In the genomic region with DNA sequence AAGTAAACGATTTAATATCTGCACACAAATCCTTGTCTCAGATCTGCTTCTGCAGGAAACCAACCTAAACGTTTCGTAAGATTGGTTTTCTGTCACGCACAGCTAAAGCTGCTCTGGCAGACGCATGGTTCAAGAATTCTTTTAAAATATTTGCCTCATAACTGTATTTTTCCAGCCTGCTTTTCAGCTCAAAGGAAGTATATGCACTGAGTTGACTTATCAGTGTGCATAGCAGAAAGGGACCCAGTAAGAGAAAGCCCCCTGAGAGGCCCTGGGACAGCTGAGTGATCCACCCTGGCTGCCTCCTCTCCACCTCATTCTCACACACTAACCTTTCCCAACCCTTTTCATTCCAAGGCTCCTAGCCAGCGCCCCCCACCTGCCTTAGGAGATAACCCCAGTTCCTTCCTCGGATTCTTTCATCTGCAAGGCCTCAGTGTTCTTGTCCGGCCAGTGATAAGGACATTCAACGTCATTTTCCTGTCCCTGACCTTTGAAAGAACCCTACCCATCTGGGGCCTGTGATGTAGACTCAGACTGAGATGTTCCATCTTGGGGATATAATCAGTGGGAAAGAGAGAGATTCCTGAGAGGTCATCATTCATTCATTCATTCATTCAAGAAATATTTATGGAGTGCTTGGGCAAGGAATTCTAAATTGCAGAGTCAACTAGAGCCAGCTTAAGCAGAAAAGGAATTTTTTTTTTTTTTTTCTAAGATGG, we compare ENCODE assay signal across 9 cellular contexts. TPM values are rescaled to one million over a fixed set of nuclear protein-coding genes. Genes with fewer than 3 reads are reported as not detected.
A peak's percentile ranks its signal among the peaks of the same experiment; 100 is the strongest.
DNase-seq lines count a peak whose midpoint lies in the region; ATAC-seq, FAIRE-seq and TF ChIP-seq lines count a peak whose summit lies in the region.
"Had no signal": no experiment of that assay in that cellular context is flagged by ENCODE, and none has a peak within 500 bp of the region (broad histone marks: within the 10 kb centered on the region; RNA-seq: fewer than 3 reads in every experiment).

No MANE protein-coding gene starts in this region.

- no peaks in the 10 kb centered on the region for H3K27me3 ChIP-seq in GM23338 (ENCODE audit: insufficient read depth)
- H3K27me3 ChIP-seq in small intestine (ENCODE audit: control insufficient read depth in 2 of 2, insufficient read depth in 2 of 2, low read length in 2 of 2): no peaks in the 10 kb centered on the region

- no peaks in the 10 kb centered on the region for H4K20me1 ChIP-seq in GM23338 (replicated peaks; ENCODE audit: insufficient read depth)

- H3K4me3 ChIP-seq in GM23338 (no peak overlapping the region), small intestine (ENCODE audit: low read depth in 1 of 2, low read length in 2 of 2) (no peak overlapping the region)

- H3K36me3 Mint-ChIP-seq in GM23338 (ENCODE audit: low read depth): no peaks in the 10 kb centered on the region

- no peak overlapping the region for H3K27ac Mint-ChIP-seq in GM23338

- peak overlapping the region; percentile 85; the same call in 1 of the 2 replicates for H2AFZ ChIP-seq in GM23338

- DNase-seq in GM23338 (ENCODE audit: low spot score) (peak; percentile 60), SKM-1 (lab: John Stamatoyannopoulos, UW; ENCODE audit: unreplicated experiment) (peak; percentile 56), glomerular visceral epithelial cell (ENCODE audit: extremely low spot score) (peak; percentile 51), small intestine (peak; percentile 74), NCI-H82 (lab: John Stamatoyannopoulos, UW) (no peak), RKO (ENCODE audit: low spot score) (no peak), GM10248 (ENCODE audit: extremely low spot score) (no peak)
- DNase-seq: NCI-H748 treated with DMSO at 0.1 percent for 48 hours had no signal

- no peak overlapping the region for H3K27ac ChIP-seq in GM23338 (ENCODE audit: low read depth)
- peak overlapping the region in 1 of 2 donors; percentile 56 for H3K27ac ChIP-seq in small intestine (ENCODE audit: low read depth in 1 of 2, low read length in 1 of 2)

- no peaks in the 10 kb centered on the region for H3K9me2 ChIP-seq in GM23338 (ENCODE audit: insufficient read depth)

- POLR2A ChIA-PET in GM10248 (lab: Yijun Ruan, JAX): no interaction called here

- TF ChIP-seq CTCF in GM23338 (conservative IDR thresholded peaks at IDR 0.05; ENCODE audit: low read depth in 2 of 2) (peak; percentile 11 to 55; a peak in 2 of 4 replicates), GM10248 (IDR thresholded peaks at IDR 0.05; ENCODE audit: control extremely low read depth, extremely low read depth, low read depth, missing control alignments) (no peak)

- H3K4me1 ChIP-seq in GM23338 (ENCODE audit: insufficient read depth) (no peaks in the 10 kb centered on the region), small intestine (ENCODE audit: control insufficient read depth in 2 of 2, insufficient read depth in 1 of 2, low read depth in 1 of 2, low read length in 1 of 2) (peaks cover 3 to 10% of the 10 kb centered on the region in 2 donors)

- H3K4me1 Mint-ChIP-seq in GM23338: peaks cover 10% of the 10 kb centered on the region; the same call in 2 of the 3 replicates

- WGBS in small intestine, 3 donors: 39 to 43% (median 43%) methylated on average over 9 of the region's 9 CpGs

- no peaks in the 10 kb centered on the region for H3K9me3 ChIP-seq in small intestine (ENCODE audit: control insufficient read depth, low read depth)

- 0 out of 2 replicates have a peak, but pooled peaks cover 3% of the 10 kb centered on the region for H3F3A ChIP-seq in GM23338 (replicated peaks; ENCODE audit: low read depth)

- ATAC-seq in GM23338: peak; percentile 80
- ATAC-seq in GM19455 (IDR thresholded peaks at IDR 0.05; ENCODE audit: unreplicated experiment): no peak

- no peak for FAIRE-seq in small intestine (lab: Jason Lieb, UNC)

- H3K4me2 ChIP-seq in GM23338: no peak overlapping the region

- H3K36me3 ChIP-seq in GM23338 (ENCODE audit: insufficient read depth) (no peaks in the 10 kb centered on the region), small intestine (ENCODE audit: control insufficient read depth in 2 of 2, insufficient read depth in 2 of 2, low read length in 2 of 2) (no peaks in the 10 kb centered on the region)

- no peaks in the 10 kb centered on the region for H3K9me3 Mint-ChIP-seq in GM23338

- CTCF ChIA-PET in GM10248 (lab: Yijun Ruan, JAX): interaction anchor here (0.7 to 1.9 kb wide), 4 partner anchors 8 to 17 kb away, joined by 3 to 7 read pairs (median 4); no protein-coding TSS in a partner anchor

- H3K79me2 ChIP-seq in GM23338 (replicated peaks; ENCODE audit: insufficient read depth): no peaks in the 10 kb centered on the region

- no peak overlapping the region for H3K4me3 Mint-ChIP-seq in GM23338

- peaks cover 9% of the 10 kb centered on the region for H3K27me3 Mint-ChIP-seq in GM23338 (ENCODE audit: insufficient read depth, low read depth, poor library complexity)

TF ChIP-seq in GM23338, 12 proteins besides CTCF, POLR2A, EP300 and RAD21 (continues in another document):
- TF ChIP-seq EZH2 (IDR thresholded peaks at IDR 0.05; ENCODE audit: low read depth, unreplicated experiment) (no peak), JUNB (IDR thresholded peaks at IDR 0.05; ENCODE audit: unreplicated experiment) (no peak), NANOG (IDR thresholded peaks at IDR 0.05; ENCODE audit: borderline replicate concordance) (no peak), STAT1 (IDR thresholded peaks at IDR 0.05; ENCODE audit: unreplicated experiment) (no peak), EZH2phosphoT487 (IDR thresholded peaks at IDR 0.05; ENCODE audit: unreplicated experiment) (no peak)
- TF ChIP-seq, protein P1, sequence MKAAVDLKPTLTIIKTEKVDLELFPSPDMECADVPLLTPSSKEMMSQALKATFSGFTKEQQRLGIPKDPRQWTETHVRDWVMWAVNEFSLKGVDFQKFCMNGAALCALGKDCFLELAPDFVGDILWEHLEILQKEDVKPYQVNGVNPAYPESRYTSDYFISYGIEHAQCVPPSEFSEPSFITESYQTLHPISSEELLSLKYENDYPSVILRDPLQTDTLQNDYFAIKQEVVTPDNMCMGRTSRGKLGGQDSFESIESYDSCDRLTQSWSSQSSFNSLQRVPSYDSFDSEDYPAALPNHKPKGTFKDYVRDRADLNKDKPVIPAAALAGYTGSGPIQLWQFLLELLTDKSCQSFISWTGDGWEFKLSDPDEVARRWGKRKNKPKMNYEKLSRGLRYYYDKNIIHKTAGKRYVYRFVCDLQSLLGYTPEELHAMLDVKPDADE (IDR thresholded peaks at IDR 0.05): no peak
- TF ChIP-seq, protein P2, sequence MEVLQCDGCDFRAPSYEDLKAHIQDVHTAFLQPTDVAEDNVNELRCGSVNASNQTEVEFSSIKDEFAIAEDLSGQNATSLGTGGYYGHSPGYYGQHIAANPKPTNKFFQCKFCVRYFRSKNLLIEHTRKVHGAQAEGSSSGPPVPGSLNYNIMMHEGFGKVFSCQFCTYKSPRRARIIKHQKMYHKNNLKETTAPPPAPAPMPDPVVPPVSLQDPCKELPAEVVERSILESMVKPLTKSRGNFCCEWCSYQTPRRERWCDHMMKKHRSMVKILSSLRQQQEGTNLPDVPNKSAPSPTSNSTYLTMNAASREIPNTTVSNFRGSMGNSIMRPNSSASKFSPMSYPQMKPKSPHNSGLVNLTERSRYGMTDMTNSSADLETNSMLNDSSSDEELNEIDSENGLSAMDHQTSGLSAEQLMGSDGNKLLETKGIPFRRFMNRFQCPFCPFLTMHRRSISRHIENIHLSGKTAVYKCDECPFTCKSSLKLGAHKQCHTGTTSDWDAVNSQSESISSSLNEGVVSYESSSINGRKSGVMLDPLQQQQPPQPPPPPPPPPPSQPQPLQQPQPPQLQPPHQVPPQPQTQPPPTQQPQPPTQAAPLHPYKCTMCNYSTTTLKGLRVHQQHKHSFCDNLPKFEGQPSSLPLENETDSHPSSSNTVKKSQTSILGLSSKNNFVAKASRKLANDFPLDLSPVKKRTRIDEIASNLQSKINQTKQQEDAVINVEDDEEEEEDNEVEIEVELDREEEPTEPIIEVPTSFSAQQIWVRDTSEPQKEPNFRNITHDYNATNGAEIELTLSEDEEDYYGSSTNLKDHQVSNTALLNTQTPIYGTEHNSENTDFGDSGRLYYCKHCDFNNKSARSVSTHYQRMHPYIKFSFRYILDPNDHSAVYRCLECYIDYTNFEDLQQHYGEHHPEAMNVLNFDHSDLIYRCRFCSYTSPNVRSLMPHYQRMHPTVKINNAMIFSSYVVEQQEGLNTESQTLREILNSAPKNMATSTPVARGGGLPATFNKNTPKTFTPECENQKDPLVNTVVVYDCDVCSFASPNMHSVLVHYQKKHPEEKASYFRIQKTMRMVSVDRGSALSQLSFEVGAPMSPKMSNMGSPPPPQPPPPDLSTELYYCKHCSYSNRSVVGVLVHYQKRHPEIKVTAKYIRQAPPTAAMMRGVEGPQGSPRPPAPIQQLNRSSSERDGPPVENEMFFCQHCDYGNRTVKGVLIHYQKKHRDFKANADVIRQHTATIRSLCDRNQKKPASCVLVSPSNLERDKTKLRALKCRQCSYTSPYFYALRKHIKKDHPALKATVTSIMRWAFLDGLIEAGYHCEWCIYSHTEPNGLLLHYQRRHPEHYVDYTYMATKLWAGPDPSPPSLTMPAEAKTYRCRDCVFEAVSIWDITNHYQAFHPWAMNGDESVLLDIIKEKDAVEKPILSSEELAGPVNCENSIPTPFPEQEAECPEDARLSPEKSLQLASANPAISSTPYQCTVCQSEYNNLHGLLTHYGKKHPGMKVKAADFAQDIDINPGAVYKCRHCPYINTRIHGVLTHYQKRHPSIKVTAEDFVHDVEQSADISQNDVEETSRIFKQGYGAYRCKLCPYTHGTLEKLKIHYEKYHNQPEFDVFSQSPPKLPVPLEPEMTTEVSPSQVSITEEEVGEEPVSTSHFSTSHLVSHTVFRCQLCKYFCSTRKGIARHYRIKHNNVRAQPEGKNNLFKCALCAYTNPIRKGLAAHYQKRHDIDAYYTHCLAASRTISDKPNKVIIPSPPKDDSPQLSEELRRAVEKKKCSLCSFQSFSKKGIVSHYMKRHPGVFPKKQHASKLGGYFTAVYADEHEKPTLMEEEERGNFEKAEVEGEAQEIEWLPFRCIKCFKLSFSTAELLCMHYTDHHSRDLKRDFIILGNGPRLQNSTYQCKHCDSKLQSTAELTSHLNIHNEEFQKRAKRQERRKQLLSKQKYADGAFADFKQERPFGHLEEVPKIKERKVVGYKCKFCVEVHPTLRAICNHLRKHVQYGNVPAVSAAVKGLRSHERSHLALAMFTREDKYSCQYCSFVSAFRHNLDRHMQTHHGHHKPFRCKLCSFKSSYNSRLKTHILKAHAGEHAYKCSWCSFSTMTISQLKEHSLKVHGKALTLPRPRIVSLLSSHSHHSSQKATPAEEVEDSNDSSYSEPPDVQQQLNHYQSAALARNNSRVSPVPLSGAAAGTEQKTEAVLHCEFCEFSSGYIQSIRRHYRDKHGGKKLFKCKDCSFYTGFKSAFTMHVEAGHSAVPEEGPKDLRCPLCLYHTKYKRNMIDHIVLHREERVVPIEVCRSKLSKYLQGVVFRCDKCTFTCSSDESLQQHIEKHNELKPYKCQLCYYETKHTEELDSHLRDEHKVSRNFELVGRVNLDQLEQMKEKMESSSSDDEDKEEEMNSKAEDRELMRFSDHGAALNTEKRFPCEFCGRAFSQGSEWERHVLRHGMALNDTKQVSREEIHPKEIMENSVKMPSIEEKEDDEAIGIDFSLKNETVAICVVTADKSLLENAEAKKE (CRISPR knock-in tag; IDR thresholded peaks at IDR 0.05): no peak

RNA-seq across cellular contexts. Expression of a gene that starts 22.4 kb away (rescaled TPM):
- 6.4 and 7.0 TPM in 2 replicates for total RNA-seq in GM23338 (2014; rRNA removed; shearing (Covaris generic))
- 2.6 and 4.4 TPM in 2 replicates for polyA plus RNA-seq in GM23338 (2016; fragmentation: Nextera tagmentation; extraction: Ambion mirVana)
- polyA plus RNA-seq in small intestine: 1 to 10 TPM; 3.5 to 8.3 (median 4.0) TPM

Comparison
In these comparisons a context has a peak if more than half of its experiments do, and no peak if none do; other contexts are left out.
1. DNase-seq: peak in GM23338 (single experiment), SKM-1 (single experiment), glomerular visceral epithelial cell (single experiment) and small intestine (single experiment); none in NCI-H82 (single experiment), RKO (single experiment) and GM10248 (single experiment).